In genomic region chr21:34342476-34342875, GRCh38 we compare ENCODE assay signal across 18 cellular contexts. TPM values are rescaled to one million over a fixed set of nuclear protein-coding genes. Genes with fewer than 3 reads are reported as not detected.
DNase-seq lines count a peak whose midpoint lies in the region; ATAC-seq and TF ChIP-seq lines count a peak whose summit lies in the region.
"Had no signal": no experiment of that assay in that cellular context is flagged by ENCODE, and none has a peak within 500 bp of the region (broad histone marks: within the 10 kb centered on the region; RNA-seq: fewer than 3 reads in every experiment).

No MANE protein-coding gene starts in this region.

- 0 out of 2 replicates have a peak overlapping the region, but pooled peaks have one; percentile 11 for H4K91ac ChIP-seq in IMR-90 (ENCODE audit: insufficient read depth, low read depth, low read length)

- H3K4ac ChIP-seq in IMR-90 (ENCODE audit: low read depth, low read length): no peak overlapping the region

- H4K5ac ChIP-seq in IMR-90 (ENCODE audit: low read depth, low read length): no peak overlapping the region

- no peak overlapping the region for H2AFZ ChIP-seq in IMR-90 (replicated peaks; ENCODE audit: low read length, poor library complexity)

- no peaks in the 10 kb centered on the region; the same call in 1 of the 2 replicates for H3K27me3 ChIP-seq in IMR-90 (ENCODE audit: control insufficient read depth, insufficient read depth, low read length)
- H3K27me3 ChIP-seq in endodermal cell (ENCODE audit: control insufficient read depth, insufficient read depth, low read length, poor library complexity, severe bottlenecking): no peaks in the 10 kb centered on the region
- no peaks in the 10 kb centered on the region for H3K27me3 ChIP-seq in gastrocnemius medialis
- H3K27me3 ChIP-seq: BE2C had no signal

- 0 out of 4 replicates have a peak, but pooled peaks cover 0 to 4% of the 10 kb centered on the region in 2 experiments for H3K79me1 ChIP-seq in IMR-90 (ENCODE audit: low read depth in 1 of 2, low read length in 2 of 2)

- no peaks in the 10 kb centered on the region for H4K20me1 ChIP-seq in IMR-90 (ENCODE audit: insufficient read depth, low read length)

- no peak overlapping the region for H2BK5ac ChIP-seq in IMR-90 (ENCODE audit: low read depth, low read length, poor library complexity, severe bottlenecking)

- H3K4me3 ChIP-seq in IMR-90 (ENCODE audit: insufficient read depth, low read depth, low read length): no peak overlapping the region
- H3K4me3 ChIP-seq in endodermal cell (ENCODE audit: low read length): no peak overlapping the region
- H3K4me3 ChIP-seq in gastrocnemius medialis: no peak overlapping the region

- TF ChIP-seq POLR2A in IMR-90 (IDR thresholded peaks at IDR 0.05; ENCODE audit: low read depth, low read length) (no peak), gastrocnemius medialis (IDR thresholded peaks at IDR 0.05) (no peak)

- no peaks in the 10 kb centered on the region for H3K9me3 Mint-ChIP-seq in endodermal cell
- H3K9me3 Mint-ChIP-seq: CD4-positive, CD25-positive, alpha-beta regulatory T cell; CD8-positive, alpha-beta memory T cell had no signal

- no peaks in the 10 kb centered on the region for H3K27me3 Mint-ChIP-seq in endodermal cell (ENCODE audit: insufficient read depth)

- H3K4me1 Mint-ChIP-seq in endodermal cell: no peaks in the 10 kb centered on the region

- no peak overlapping the region for H2BK20ac ChIP-seq in IMR-90 (ENCODE audit: low read depth, low read length)

- TF ChIP-seq CTCF in IMR-90 (conservative IDR thresholded peaks at IDR 0.05; ENCODE audit: low read depth, low read length): no peak
- TF ChIP-seq CTCF in endodermal cell (conservative IDR thresholded peaks at IDR 0.05): no peak
- TF ChIP-seq CTCF in gastrocnemius medialis (IDR thresholded peaks at IDR 0.05 in 4 of 5, conservative IDR thresholded peaks at IDR 0.05 in 1 of 5): no peak

- H3K4me3 Mint-ChIP-seq in endodermal cell: no peak overlapping the region
- H3K4me3 Mint-ChIP-seq: CD4-positive, CD25-positive, alpha-beta regulatory T cell had no signal

- no TSS peak for BruUV-seq in IMR-90 (replicated peaks; lab: Mats Ljungman, UMichigan)

- no peaks in the 10 kb centered on the region for H3K36me3 ChIP-seq in IMR-90 (ENCODE audit: control insufficient read depth, insufficient read depth, low read length)
- no peaks in the 10 kb centered on the region for H3K36me3 ChIP-seq in endodermal cell (ENCODE audit: control insufficient read depth, insufficient read depth, low read length)
- H3K36me3 ChIP-seq in gastrocnemius medialis: no peaks in the 10 kb centered on the region
- H3K36me3 ChIP-seq: BE2C had no signal

- H3K9me1 ChIP-seq in IMR-90 (ENCODE audit: insufficient read depth, low read length): peaks cover 21% of the 10 kb centered on the region

- CTCF ChIA-PET in IMR-90 (lab: Yijun Ruan, JAX): interaction anchor here (1.0 kb wide), 1 partner anchor 121 kb away, joined by 3 read pairs; no protein-coding TSS in a partner anchor

- no peak overlapping the region for H3K14ac ChIP-seq in IMR-90 (replicated peaks; ENCODE audit: low read depth, low read length)

- H3K18ac ChIP-seq in IMR-90 (ENCODE audit: low read depth, low read length): no peak overlapping the region

- H2BK120ac ChIP-seq in IMR-90 (ENCODE audit: low read depth, low read length): no peak overlapping the region

- no peak overlapping the region for H3K23ac ChIP-seq in IMR-90 (ENCODE audit: low read depth, low read length)

- H3K56ac ChIP-seq in IMR-90 (ENCODE audit: extremely low read depth, insufficient read depth, low read length): no peak overlapping the region

- H3K27ac ChIP-seq in IMR-90 (ENCODE audit: insufficient read depth, low read length) (no peak overlapping the region), endodermal cell (ENCODE audit: low read depth, low read length) (no peak overlapping the region), gastrocnemius medialis (no peak overlapping the region)

- ATAC-seq in IMR-90 (ENCODE audit: low read depth) (no peak), SK-N-SH treated with all-trans-retinoic acid at 6 μM for 48 hours (peak; percentile 44), gastrocnemius medialis (no peak)
- ATAC-seq: HCT116 had no signal

- intact Hi-C loops in IMR-90 (cut with micrococcal nuclease): no loop called here
- intact Hi-C loops in gastrocnemius medialis (cut with DNase I; ENCODE audit: low total_unique reads): no loop called here

- H3K36me3 Mint-ChIP-seq in endodermal cell (ENCODE audit: low read depth): no peaks in the 10 kb centered on the region
- H3K36me3 Mint-ChIP-seq: CD4-positive, CD25-positive, alpha-beta regulatory T cell; CD8-positive, alpha-beta memory T cell had no signal

- H3K9me3 ChIP-seq in IMR-90 (ENCODE audit: control insufficient read depth, insufficient read depth, low read length) (no peaks in the 10 kb centered on the region), endodermal cell (ENCODE audit: control insufficient read depth, low read length) (no peaks in the 10 kb centered on the region), gastrocnemius medialis (no peaks in the 10 kb centered on the region)
- H3K9me3 ChIP-seq: BE2C had no signal

- dilution Hi-C loops in IMR-90 (cut with HindIII; ENCODE audit: low sequenced_read_pairs, unreplicated experiment): no loop called here

- H2BK15ac ChIP-seq in IMR-90 (ENCODE audit: low read depth, low read length): peak overlapping the region; percentile 53; the same call in 1 of the 3 replicates

- no peak overlapping the region for H4K8ac ChIP-seq in IMR-90 (ENCODE audit: low read depth in 2 of 2, low read length in 2 of 2)

- POLR2A ChIA-PET in IMR-90 (lab: Charles Lee; ENCODE audit: unreplicated experiment): no interaction called here

- in situ Hi-C loops in IMR-90 (cut with MboI; ENCODE audit: low sequenced_read_pairs) (no loop called here), gastrocnemius medialis (cut with MboI; ENCODE audit: low sequenced_read_pairs in 4 of 4) (no loop called here)

- 100% methylated on average over 2 of the region's 5 CpGs; no CpG with 5 or more reads in 1 of the 2 experiments for WGBS in IMR-90 (ENCODE audit: extremely low coverage in 2 of 2, insufficient read length in 1 of 2), 2 experiments
- 96 to 100% methylated on average over 4 to 5 of the region's 5 CpGs for WGBS in endodermal cell (ENCODE audit: insufficient coverage in 1 of 2, insufficient read length in 1 of 2), 2 experiments

- H2AK5ac ChIP-seq in IMR-90 (ENCODE audit: low read depth, low read length): peak overlapping the region; percentile 23

- no peak overlapping the region for H3K27ac Mint-ChIP-seq in endodermal cell
- H3K27ac Mint-ChIP-seq: CD4-positive, CD25-positive, alpha-beta regulatory T cell; CD8-positive, alpha-beta memory T cell had no signal

- peaks cover 32% of the 10 kb centered on the region for H3K4me1 ChIP-seq in IMR-90 (ENCODE audit: control insufficient read depth, insufficient read depth, low read length)
- H3K4me1 ChIP-seq in endodermal cell (ENCODE audit: control insufficient read depth, insufficient read depth, low read length): no peaks in the 10 kb centered on the region
- peaks cover 17 to 21% of the 10 kb centered on the region in 2 donors for H3K4me1 ChIP-seq in gastrocnemius medialis
- H3K4me1 ChIP-seq: BE2C had no signal

- TF ChIP-seq RAD21 in IMR-90 (IDR thresholded peaks at IDR 0.05; ENCODE audit: low read length): no peak

- H3K9ac ChIP-seq in IMR-90 (ENCODE audit: low read depth, low read length) (no peak overlapping the region), endodermal cell (ENCODE audit: extremely low read depth, low read length, poor library complexity, severe bottlenecking) (no peak overlapping the region)

- H2AK9ac ChIP-seq in IMR-90 (replicated peaks; ENCODE audit: low read depth, low read length, poor library complexity): no peak overlapping the region

- no peak overlapping the region for H3K4me2 ChIP-seq in IMR-90 (ENCODE audit: low read depth, low read length)

- DNase-seq in IMR-90 (no peak), endodermal cell (peak; percentile 32), retina (peak; percentile 72), activated T-cell treated with anti-CD3 and anti-CD28 coated beads for 4 hours (no peak), dermis blood vessel endothelial cell (no peak), gastrocnemius medialis (no peak)
- DNase-seq: ACHN; BE2C; CD4-positive, CD25-positive, alpha-beta regulatory T cell; CD8-positive, alpha-beta memory T cell; COR-L47; DMS 273 treated with DMSO at 0.1 percent for 48 hours; DMS53; GDM1; GOT3; H7 had no signal

TF ChIP-seq in IMR-90, 13 proteins besides CTCF, POLR2A, EP300 and RAD21:
- no peak for TF ChIP-seq MXI1 (IDR thresholded peaks at IDR 0.05; ENCODE audit: borderline replicate concordance, low read depth, low read length)

TF ChIP-seq in SK-N-SH treated with all-trans-retinoic acid at 6 μM for 48 hours, 23 proteins besides CTCF, POLR2A, EP300 and RAD21:
- TF ChIP-seq TOX (CRISPR knock-in tag; IDR thresholded peaks at IDR 0.05; ENCODE audit: borderline replicate concordance): no peak
- no peak for TF ChIP-seq ZFP30 (CRISPR knock-in tag; IDR thresholded peaks at IDR 0.05)
- TF ChIP-seq ZC3H10 (CRISPR knock-in tag; IDR thresholded peaks at IDR 0.05): no peak
- TF ChIP-seq PPARA (CRISPR knock-in tag; IDR thresholded peaks at IDR 0.05; ENCODE audit: borderline replicate concordance): no peak

RNA-seq across cellular contexts. Expression of gene KCNE2, which starts 21.3 kb away (rescaled TPM):
- total RNA-seq in IMR-90 (2012; rRNA removed) (not detected in 2 replicates), endodermal cell (1 to 10 TPM in 1 of 2 donors, under 1 TPM in 1; 0.59 to 3.8 TPM), dermis blood vessel endothelial cell (not detected in 2 replicates), gastrocnemius medialis (not detected)
- not detected in 2 replicates for polyA plus RNA-seq in IMR-90 (2012; rRNA removed)
- not detected in 2 replicates for polyA plus RNA-seq in IMR-90 (2012; cell fraction: cytosol; rRNA removed)
- polyA plus RNA-seq in IMR-90 (2012; cell fraction: nucleus; rRNA removed; ENCODE audit: low replicate concordance): not detected in 2 replicates
- 0.50 TPM for polyA plus RNA-seq in endodermal cell (2013, experiment 1 of 2)
- 0.70 TPM for polyA plus RNA-seq in endodermal cell (2013, experiment 2 of 2)
- total RNA-seq: CD4-positive, CD25-positive, alpha-beta regulatory T cell; CD8-positive, alpha-beta memory T cell; H7 had no signal
- polyA plus RNA-seq: CD8-positive, alpha-beta memory T cell had no signal

RNA-seq across cellular contexts. Expression of gene SMIM11, which starts 32.8 kb away (rescaled TPM):
- total RNA-seq in IMR-90 (2012; rRNA removed): 6.9 and 8.8 TPM in 2 replicates
- 2.6 and 3.6 TPM in 2 replicates for polyA plus RNA-seq in IMR-90 (2012; rRNA removed)
- polyA plus RNA-seq in IMR-90 (2012; cell fraction: cytosol; rRNA removed): 2.9 and 8.4 TPM in 2 replicates
- 1.1 and 5.4 TPM in 2 replicates for polyA plus RNA-seq in IMR-90 (2012; cell fraction: nucleus; rRNA removed; ENCODE audit: low replicate concordance)
- total RNA-seq in endodermal cell: 10 to 100 TPM in 1 of 2 donors, 1 to 10 TPM in 1; 2.4 to 10.5 TPM
- 7.2 TPM for polyA plus RNA-seq in endodermal cell (2013, experiment 1 of 2)
- polyA plus RNA-seq in endodermal cell (2013, experiment 2 of 2): 18.5 TPM
- total RNA-seq in dermis blood vessel endothelial cell: 2.0 and 2.4 TPM in 2 replicates
- total RNA-seq in gastrocnemius medialis: 1 to 10 TPM in 3 of 4 donors, under 1 TPM in 1; 0.90 to 8.7 (median 3.6) TPM

Comparison
In these comparisons a context has a peak if more than half of its experiments do, and no peak if none do; other contexts are left out.
1. DNase-seq: peak in endodermal cell (single experiment) and retina (single experiment); none in IMR-90 (single experiment), activated T-cell treated with anti-CD3 and anti-CD28 coated beads for 4 hours (single experiment), dermis blood vessel endothelial cell (single experiment) and gastrocnemius medialis (0 of 2).